ENCODE assay signal across 1 cellular context in the genomic region with DNA sequence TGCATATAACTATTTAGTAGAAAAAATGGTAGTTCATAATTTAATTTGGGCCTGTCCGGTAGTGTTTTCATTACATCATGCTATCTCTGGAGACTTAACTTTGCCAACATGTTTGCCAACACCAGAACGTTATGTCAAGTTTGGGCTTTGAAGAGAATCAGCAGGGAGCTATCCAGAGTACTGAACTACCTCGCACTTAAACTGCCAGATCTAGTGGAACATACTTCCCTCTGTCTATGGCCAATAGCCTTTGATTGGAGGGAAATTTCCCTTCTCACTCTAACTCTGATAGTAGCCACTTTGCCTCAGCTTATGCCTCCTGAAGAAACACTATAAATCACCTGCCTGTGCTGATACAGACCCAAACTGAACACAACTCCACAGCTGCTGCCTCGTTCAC.
TF ChIP-seq lines count a peak whose summit lies in the region.

No MANE protein-coding gene starts in this region.

TF ChIP-seq in A549, 52 proteins besides CTCF, POLR2A, EP300 and RAD21 (continued from another document):
- TF ChIP-seq, protein P1, sequence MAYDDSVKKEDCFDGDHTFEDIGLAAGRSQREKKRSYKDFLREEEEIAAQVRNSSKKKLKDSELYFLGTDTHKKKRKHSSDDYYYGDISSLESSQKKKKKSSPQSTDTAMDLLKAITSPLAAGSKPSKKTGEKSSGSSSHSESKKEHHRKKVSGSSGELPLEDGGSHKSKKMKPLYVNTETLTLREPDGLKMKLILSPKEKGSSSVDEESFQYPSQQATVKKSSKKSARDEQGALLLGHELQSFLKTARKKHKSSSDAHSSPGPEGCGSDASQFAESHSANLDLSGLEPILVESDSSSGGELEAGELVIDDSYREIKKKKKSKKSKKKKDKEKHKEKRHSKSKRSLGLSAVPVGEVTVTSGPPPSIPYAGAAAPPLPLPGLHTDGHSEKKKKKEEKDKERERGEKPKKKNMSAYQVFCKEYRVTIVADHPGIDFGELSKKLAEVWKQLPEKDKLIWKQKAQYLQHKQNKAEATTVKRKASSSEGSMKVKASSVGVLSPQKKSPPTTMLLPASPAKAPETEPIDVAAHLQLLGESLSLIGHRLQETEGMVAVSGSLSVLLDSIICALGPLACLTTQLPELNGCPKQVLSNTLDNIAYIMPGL (CRISPR knock-in tag; IDR thresholded peaks at IDR 0.05; ENCODE audit: borderline replicate concordance), result no peak
